Comparison of ENCODE assay signal across 17 cellular contexts in genomic region chr12:107477946-107478610, GRCh38.
"Had no signal": no experiment of that assay in that cellular context is flagged by ENCODE, and none has a peak within 500 bp of the region (broad histone marks: within the 10 kb centered on the region; RNA-seq: fewer than 3 reads in every experiment).

No MANE protein-coding gene starts in this region.

- H3K4me3 ChIP-seq: body of pancreas, coronary artery, thyroid gland had no signal

- H3K9me3 ChIP-seq: body of pancreas, thyroid gland had no signal

- ATAC-seq: activated CD8-positive, alpha-beta T cell treated with anti-CD3 and anti-CD28 coated beads, Interleukin-2, amount 10 ng/mL, durations not matched to agents 7 days and 5 days; body of pancreas; stimulated activated naive B cell treated with anti-CD40 and anti-IgM and Interleukin-4, amounts not matched to agents 10 μg/mL and 1 μg/mL and 100 μg/mL, for 72 hours; T-helper 17 cell; WTC11 had no signal

- DNase-seq: activated CD4-positive, alpha-beta T cell treated with anti-CD3 and anti-CD28 coated beads, Interleukin-2, amount 10 ng/mL, durations not matched to agents 24 days and 14 days; activated CD8-positive, alpha-beta memory T cell treated with anti-CD3 and anti-CD28 coated beads, Interleukin-2, amount 50 U/mL, for 4 hours; activated CD8-positive, alpha-beta T cell treated with anti-CD3 and anti-CD28 coated beads, Interleukin-2, amount 10 ng/mL, durations not matched to agents 7 days and 5 days; activated gamma-delta T cell; activated T-cell treated with anti-CD3 and anti-CD28 coated beads, Interleukin-2, amount 50 U/mL, for 48 hours; amygdala; body of pancreas; effector CD4-positive, alpha-beta T cell; hippocampal formation; nucleus accumbens; posterior cingulate gyrus; stimulated activated CD4-positive, alpha-beta T cell treated with anti-CD3 and anti-CD28 coated beads, Interleukin-4, amount 100 ng/mL, for 1 hour; stimulated activated naive B cell treated with anti-CD40 and anti-IgM and Interleukin-4, amounts not matched to agents 10 μg/mL and 1 μg/mL and 100 μg/mL, for 72 hours; T-helper 17 cell; thyroid gland had no signal

- H3K27me3 ChIP-seq: body of pancreas, thyroid gland had no signal

- H3K36me3 ChIP-seq: thyroid gland had no signal

- H3K27ac ChIP-seq: body of pancreas, coronary artery had no signal

- H3K4me1 ChIP-seq: body of pancreas had no signal
